In genomic region chr6:155171747-155172191, GRCh38 we compare ENCODE assay signal across 9 cellular contexts.
DNase-seq lines count a peak whose midpoint lies in the region; ATAC-seq, FAIRE-seq and TF ChIP-seq lines count a peak whose summit lies in the region.
"Had no signal": no experiment of that assay in that cellular context is flagged by ENCODE, and none has a peak within 500 bp of the region (broad histone marks: within the 10 kb centered on the region; RNA-seq: fewer than 3 reads in every experiment).

No MANE protein-coding gene starts in this region.

- ATAC-seq in HCT116 = no peak

- H2AFZ ChIP-seq in HCT116 (ENCODE audit: low read depth, low read length, poor library complexity, severe bottlenecking) (peak overlapping the region; percentile 58), hepatocyte (no peak overlapping the region)

- CTCF ChIA-PET in HCT116 (lab: Charles Lee) (interaction anchor here (1.0 to 3.5 kb wide), 5 partner anchors 77 to 496 kb away, joined by 3 to 15 read pairs (median 10); no protein-coding TSS in a partner anchor), RWPE1 (lab: Yijun Ruan, JAX) (interaction anchor here (0.7 to 0.8 kb wide), 3 partner anchors 244 to 359 kb away, joined by 3 to 4 read pairs (median 4); no protein-coding TSS in a partner anchor)

- TF ChIP-seq CTCF in HCT116 (IDR thresholded peaks at IDR 0.05 in 2 of 3, conservative IDR thresholded peaks at IDR 0.05 in 1 of 3; ENCODE audit: borderline replicate concordance in 1 of 3, insufficient read depth in 1 of 3, low read depth in 2 of 3, low read length in 2 of 3) (no peak), RWPE1 (conservative IDR thresholded peaks at IDR 0.05; ENCODE audit: low read depth) (no peak), hepatocyte (IDR thresholded peaks at IDR 0.05; ENCODE audit: poor library complexity) (no peak)

- TF ChIP-seq POLR2A in HCT116 (IDR thresholded peaks at IDR 0.05; ENCODE audit: borderline replicate concordance, extremely low read depth, insufficient read depth, insufficient read length) (no peak), H54 (IDR thresholded peaks at IDR 0.05; ENCODE audit: low read depth, low read length) (no peak)

- H3K36me3 ChIP-seq in HCT116 (ENCODE audit: control insufficient read depth in 1 of 2, insufficient read depth in 2 of 2, low read length in 2 of 2) (no peaks in the 10 kb centered on the region), hepatocyte (replicated peaks; ENCODE audit: insufficient read depth, low read depth) (no peaks in the 10 kb centered on the region)
- H3K36me3 ChIP-seq: cardiac muscle cell had no signal

- POLR2A ChIA-PET in HCT116 (lab: Charles Lee) = interaction anchor here (1.2 kb wide), 1 partner anchor 14 kb away, joined by 3 read pairs; no protein-coding TSS in a partner anchor
- POLR2A ChIA-PET in RWPE1 (lab: Yijun Ruan, JAX; ENCODE audit: low non-redundant PET) = no interaction called here

- no peak for FAIRE-seq in H54 (lab: Jason Lieb, UNC)

- H3K4me1 ChIP-seq in HCT116 (ENCODE audit: control insufficient read depth in 1 of 2, insufficient read depth in 2 of 2, low read length in 2 of 2) (peaks cover 19 to 37% of the 10 kb centered on the region in 2 experiments), hepatocyte (ENCODE audit: insufficient read depth) (no peaks in the 10 kb centered on the region)

- H3K79me2 ChIP-seq in HCT116 (ENCODE audit: insufficient read depth, low read length) = no peaks in the 10 kb centered on the region
- H3K79me2 ChIP-seq in hepatocyte = no peaks in the 10 kb centered on the region

- no peak for TF ChIP-seq RAD21 in HCT116 (IDR thresholded peaks at IDR 0.05; ENCODE audit: low read depth)

- H3K4me2 ChIP-seq in HCT116 (ENCODE audit: low read length) = peak overlapping the region; percentile 67
- peak overlapping the region; percentile 13 for H3K4me2 ChIP-seq in hepatocyte

- RAD21 ChIA-PET in HCT116 (lab: Charles Lee; ENCODE audit: low non-redundant PET in 1 of 2, low total read pairs in 2 of 2, uncharacterized antibody in 2 of 2, unreplicated experiment in 2 of 2) = interaction anchor here in 1 of 2 experiments (1.2 kb wide), 1 partner anchor 243 kb away, joined by 3 read pairs; no protein-coding TSS in a partner anchor

- H3K27me3 ChIP-seq in HCT116 (ENCODE audit: insufficient read depth, low read length) (no peaks in the 10 kb centered on the region), hepatocyte (no peaks in the 10 kb centered on the region)

- no peaks in the 10 kb centered on the region for H4K20me1 ChIP-seq in HCT116 (ENCODE audit: insufficient read depth)
- H4K20me1 ChIP-seq in hepatocyte (ENCODE audit: insufficient read depth, poor library complexity, severe bottlenecking) = no peaks in the 10 kb centered on the region

- peak overlapping the region; percentile 30; the same call in 1 of the 2 replicates for H3K27ac ChIP-seq in HCT116 (ENCODE audit: low read depth, low read length)
- H3K27ac ChIP-seq in RWPE1 = peak overlapping the region; percentile 57
- H3K27ac ChIP-seq in hepatocyte = peak overlapping the region; percentile 6
- H3K27ac ChIP-seq: cardiac muscle cell had no signal

- BruUV-seq in HCT116 (replicated peaks; lab: Mats Ljungman, UMichigan) = no TSS peak

- peak; percentile 82 for DNase-seq in DMS 273 (lab: John Stamatoyannopoulos, UW; ENCODE audit: unreplicated experiment)
- DNase-seq in HCT116 (ENCODE audit: low read depth, low spot score) = no peak
- DNase-seq in RWPE1 (ENCODE audit: low spot score) = no peak
- no peak for DNase-seq in hepatocyte (ENCODE audit: low spot score)
- no peak for DNase-seq in NCI-H1930 (lab: John Stamatoyannopoulos, UW)
- DNase-seq in H54 (ENCODE audit: insufficient read length, low spot score) = no peak
- no peak for DNase-seq in iPS-NIHi11 (ENCODE audit: low spot score)
- DNase-seq in stimulated activated CD4-positive, alpha-beta T cell treated with anti-CD3 and anti-CD28 coated beads, Interleukin-2, amount 100 ng/mL, for 24 hours = no peak

- WGBS in hepatocyte (ENCODE audit: low lambda C conversion rate, missing lambda C conversion rate) = 50% methylated on average over 4 of the region's 4 CpGs

- no peaks in the 10 kb centered on the region for H3K9me2 ChIP-seq in HCT116 (ENCODE audit: insufficient read depth)
- no peaks in the 10 kb centered on the region for H3K9me2 ChIP-seq in hepatocyte (replicated peaks; ENCODE audit: insufficient read depth)

- peak overlapping the region; percentile 15; the same call in 1 of the 2 replicates for H3K9ac ChIP-seq in HCT116 (ENCODE audit: low read length)

- intact Hi-C loops in HCT116 (cut with micrococcal nuclease) = loop anchor here (5.0 kb wide), 1 partner anchor 1019 kb away; no protein-coding TSS in a partner anchor

- H3K4me3 ChIP-seq in HCT116 (replicated peaks in 1 of 2; ENCODE audit: low read depth in 1 of 2, low read length in 2 of 2) = peak overlapping the region in 1 of 2 experiments; percentile 19; a peak in 1 of 4 replicates
- no peak overlapping the region for H3K4me3 ChIP-seq in hepatocyte
- H3K4me3 ChIP-seq: cardiac muscle cell had no signal

- H3K9me3 ChIP-seq in HCT116 (ENCODE audit: control insufficient read depth in 1 of 2, insufficient read depth in 1 of 2, low read depth in 1 of 2, low read length in 2 of 2) (no peaks in the 10 kb centered on the region), hepatocyte (ENCODE audit: low read depth) (no peaks in the 10 kb centered on the region)

TF ChIP-seq in HCT116, 20 proteins besides CTCF, POLR2A, EP300 and RAD21:
- TF ChIP-seq MAX (IDR thresholded peaks at IDR 0.05) (no peak), ZFX (IDR thresholded peaks at IDR 0.05) (no peak), YY1 (IDR thresholded peaks at IDR 0.05; ENCODE audit: extremely low read depth, insufficient replicate concordance, low read depth, low read length) (no peak), SRF (IDR thresholded peaks at IDR 0.05; ENCODE audit: low read depth) (no peak)

Comparison
In these comparisons a context has a peak if more than half of its experiments do, and no peak if none do; other contexts are left out.
1. H3K27ac ChIP-seq: peak in every context shown above with its lines; median percentile 57 in RWPE1; 30 in HCT116; 6 in hepatocyte.